Comparison of ENCODE assay signal across 8 cellular contexts in the genomic region with DNA sequence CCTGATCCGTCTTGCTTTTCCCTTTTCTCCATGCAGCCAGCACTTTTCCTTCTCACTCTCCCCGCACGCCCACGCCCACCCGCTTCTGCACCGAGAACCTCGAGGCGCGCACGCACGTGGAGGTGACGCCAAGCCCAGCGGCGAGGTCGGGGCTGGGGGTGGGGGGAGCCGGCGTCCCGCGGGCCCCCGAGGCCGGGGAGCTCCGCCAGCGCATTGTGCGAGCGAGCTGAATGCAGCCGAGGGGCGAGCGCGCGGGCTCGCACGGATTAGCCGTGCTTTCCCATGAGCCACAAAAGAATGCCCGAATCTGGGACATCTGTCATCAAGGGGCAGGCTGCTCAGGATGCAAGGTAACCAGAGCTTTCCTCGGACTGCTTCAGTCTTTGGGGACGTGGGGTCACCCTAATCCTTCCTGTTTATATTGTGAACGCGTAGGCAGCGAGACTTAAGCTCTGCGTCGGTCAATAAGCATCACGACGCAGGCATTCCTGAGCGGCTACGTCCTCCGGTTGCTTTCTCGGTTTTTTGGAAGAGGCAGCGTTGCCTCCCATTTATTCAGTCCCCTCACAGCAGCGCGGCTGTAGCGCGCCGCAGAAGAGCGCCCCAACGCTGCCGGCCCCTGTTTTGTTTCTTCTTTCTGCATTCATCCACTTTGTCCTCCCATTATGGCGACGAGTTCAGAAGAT.
A peak's percentile ranks its signal among the peaks of the same experiment; 100 is the strongest.
DNase-seq lines count a peak whose midpoint lies in the region; ATAC-seq, FAIRE-seq and TF ChIP-seq lines count a peak whose summit lies in the region.

No MANE protein-coding gene starts in this region.

- H3K4me3 ChIP-seq in A549 (peak overlapping the region; percentile 45), keratinocyte (ENCODE audit: control insufficient read depth in 2 of 3, extremely low read depth in 1 of 3, insufficient read depth in 2 of 3, low read depth in 1 of 3, low read length in 3 of 3) (peak overlapping the region; percentile 39 to 73 (median 63)), skeletal muscle tissue (ENCODE audit: low read length in 3 of 3) (peak overlapping the region; percentile 68 to 79 (median 68))

- no peak for TF ChIP-seq POLR2A in A549 (IDR thresholded peaks at IDR 0.05; ENCODE audit: low read length)

- H3K9ac ChIP-seq in keratinocyte (ENCODE audit: control insufficient read depth, extremely low read depth, insufficient read depth, low read length) (peak overlapping the region; percentile 36), skeletal muscle tissue (ENCODE audit: low read depth in 1 of 3, low read length in 3 of 3) (peak overlapping the region; percentile 53 to 72 (median 57))

- peak; percentile 48 to 64 for DNase-seq in A549 (ENCODE audit: low read depth in 1 of 2, low spot score in 1 of 2)
- DNase-seq in H4 (ENCODE audit: low spot score) = peak; percentile 75
- peak in 7 of 34 experiments; percentile 2 to 18 (median 7) for DNase-seq in T-cell
- peak; percentile 56 for DNase-seq in cerebellum (ENCODE audit: low spot score)
- DNase-seq in keratinocyte (ENCODE audit: low read depth, low spot score) = no peak
- no peak for DNase-seq in NAMALWA (ENCODE audit: low spot score)

- H3K79me2 ChIP-seq in keratinocyte (ENCODE audit: control insufficient read depth, insufficient read depth, low read length) = no peaks in the 10 kb centered on the region

- H2AFZ ChIP-seq in keratinocyte (ENCODE audit: control insufficient read depth, low read length) = peak overlapping the region; percentile 98

- peaks cover 18 to 21% (median 20%) of the 10 kb centered on the region in 3 donors for H3K4me1 Mint-ChIP-seq in T-cell

- peaks cover 48% of the 10 kb centered on the region in 2 donors for H3K27me3 Mint-ChIP-seq in T-cell

- TF ChIP-seq EP300 in A549 (IDR thresholded peaks at IDR 0.05) = no peak

- no peaks in the 10 kb centered on the region for H4K20me1 ChIP-seq in keratinocyte (ENCODE audit: control insufficient read depth, extremely low read depth, insufficient read depth, low read length)

- CTCF ChIA-PET in A549 (lab: Yijun Ruan, JAX) (interaction anchor here (1.0 kb wide), 1 partner anchor 18 kb away, joined by 6 read pairs; no protein-coding TSS in a partner anchor), T-cell (lab: Charles Lee) (interaction anchor here in 1 of 2 donors (0.9 kb wide), 1 partner anchor 157 kb away, joined by 3 read pairs; no protein-coding TSS in a partner anchor)

- TF ChIP-seq CTCF in A549 (IDR thresholded peaks at IDR 0.05) = peak; percentile 36; the same call in 2 of the 3 replicates
- TF ChIP-seq CTCF in keratinocyte (optimal IDR thresholded peaks at IDR 0.05 in 1 of 3, IDR thresholded peaks at IDR 0.05 in 1 of 3, conservative IDR thresholded peaks at IDR 0.05 in 1 of 3; ENCODE audit: extremely low read depth in 1 of 3, insufficient read depth in 2 of 3, low read length in 3 of 3) = peak in 1 of 3 experiments; percentile 9

- 5% methylated on average over 39 of the region's 58 CpGs for WGBS in A549 (ENCODE audit: missing lambda C conversion rate)

- H3K27me3 ChIP-seq in keratinocyte (ENCODE audit: control insufficient read depth, extremely low read depth, insufficient read depth, low read length) (peaks cover 4% of the 10 kb centered on the region), skeletal muscle tissue (ENCODE audit: control insufficient read depth in 3 of 3, insufficient read depth in 3 of 3, low read length in 3 of 3) (peaks cover 20 to 28% (median 27%) of the 10 kb centered on the region in 3 donors)

- no peak overlapping the region for H3K27ac Mint-ChIP-seq in T-cell

- POLR2A ChIA-PET in A549 (lab: Yijun Ruan, JAX) (interaction anchor here (1.3 to 2.1 kb wide), 2 partner anchors 27 to 131 kb away, joined by 4 to 6 read pairs; no protein-coding TSS in a partner anchor), T-cell (lab: Charles Lee) (interaction anchor here in 1 of 2 donors (0.6 kb wide), 1 partner anchor 382 kb away, joined by 9 read pairs; no protein-coding TSS in a partner anchor)

- FAIRE-seq in A549 (lab: Jason Lieb, UNC) (no peak), keratinocyte (lab: Jason Lieb, UNC) (no peak)

- TF ChIP-seq RAD21 in A549 (conservative IDR thresholded peaks at IDR 0.05 in 1 of 2, IDR thresholded peaks at IDR 0.05 in 1 of 2) = no peak; a peak in 2 of 5 replicates

- H3K4me2 ChIP-seq in A549 (peak overlapping the region; percentile 74), keratinocyte (ENCODE audit: control insufficient read depth, extremely low read depth, insufficient read depth, low read depth, low read length) (peak overlapping the region; percentile 94)

- H3K4me1 ChIP-seq in A549 (peaks cover 19% of the 10 kb centered on the region), keratinocyte (ENCODE audit: control insufficient read depth, extremely low read depth, insufficient read depth, low read length) (peaks cover 16% of the 10 kb centered on the region), skeletal muscle tissue (ENCODE audit: control insufficient read depth in 3 of 3, insufficient read depth in 3 of 3, low read length in 3 of 3) (peaks cover 11 to 19% (median 19%) of the 10 kb centered on the region in 3 donors)

- H3K9me3 Mint-ChIP-seq in T-cell = no peaks in the 10 kb centered on the region

- dilution Hi-C loops in keratinocyte (cut with MboI; ENCODE audit: extremely low pct_ligation_motif_present, low sequenced_read_pairs) = no loop called here

- H3K36me3 Mint-ChIP-seq in T-cell = no peaks in the 10 kb centered on the region

- ATAC-seq in A549 = peak; percentile 79 to 86
- ATAC-seq in T-cell (replicated peaks in 1 of 4) = peak; percentile 52 to 69 (median 63)
- no peak for ATAC-seq in HG02610 (IDR thresholded peaks at IDR 0.05; ENCODE audit: unreplicated experiment)

- no peaks in the 10 kb centered on the region for H3K36me3 ChIP-seq in keratinocyte (ENCODE audit: control insufficient read depth in 2 of 2, extremely low read depth in 1 of 2, insufficient read depth in 2 of 2, low read length in 2 of 2)
- H3K36me3 ChIP-seq in skeletal muscle tissue (ENCODE audit: control insufficient read depth in 3 of 3, insufficient read depth in 3 of 3, low read length in 3 of 3) = no peaks in the 10 kb centered on the region

- H3K9me3 ChIP-seq in A549 (no peaks in the 10 kb centered on the region), keratinocyte (ENCODE audit: control insufficient read depth, low read depth, low read length) (no peaks in the 10 kb centered on the region), skeletal muscle tissue (ENCODE audit: control insufficient read depth in 3 of 3, low read length in 3 of 3) (no peaks in the 10 kb centered on the region)

- H3K27ac ChIP-seq in A549 = peak overlapping the region; percentile 35 to 83
- H3K27ac ChIP-seq in keratinocyte (ENCODE audit: control insufficient read depth, insufficient read depth, low read length) = peak overlapping the region; percentile 3
- no peak overlapping the region for H3K27ac ChIP-seq in skeletal muscle tissue (ENCODE audit: low read depth, low read length)

- H3K9me1 ChIP-seq in keratinocyte (ENCODE audit: control insufficient read depth, extremely low read depth, insufficient read depth, low read length) = no peaks in the 10 kb centered on the region

- peak overlapping the region; percentile 77 to 90 (median 84) for H3K4me3 Mint-ChIP-seq in T-cell

TF ChIP-seq in A549, 52 proteins besides CTCF, POLR2A, EP300 and RAD21 (continues in another document):
- TF ChIP-seq SMC3 (IDR thresholded peaks at IDR 0.05) (peak; percentile 24; the same call in 1 of the 3 replicates), RFX5 (IDR thresholded peaks at IDR 0.05) (no peak), NFE2L2 (conservative IDR thresholded peaks at IDR 0.05; ENCODE audit: low read length) (no peak), HEYL (CRISPR knock-in tag; IDR thresholded peaks at IDR 0.05) (no peak), CHD2 (IDR thresholded peaks at IDR 0.05; ENCODE audit: low read length, partially characterized antibody) (no peak), TFCP2L1 (CRISPR knock-in tag; IDR thresholded peaks at IDR 0.05) (no peak), POLR2AphosphoS2 (conservative IDR thresholded peaks at IDR 0.05; ENCODE audit: low read length) (no peak), FOSL2 (IDR thresholded peaks at IDR 0.05) (no peak), FOSL2 (CRISPR knock-in tag; IDR thresholded peaks at IDR 0.05) (no peak), MAFK (IDR thresholded peaks at IDR 0.05; ENCODE audit: partially characterized antibody) (no peak), HOXA7 (CRISPR knock-in tag; IDR thresholded peaks at IDR 0.05) (no peak), ZFP36 (IDR thresholded peaks at IDR 0.05; ENCODE audit: borderline replicate concordance, partially characterized antibody) (no peak), ESRRA (IDR thresholded peaks at IDR 0.05; ENCODE audit: borderline replicate concordance, low read length) (no peak), ZSCAN20 (CRISPR knock-in tag; IDR thresholded peaks at IDR 0.05) (no peak), TP53 (CRISPR knock-in tag; IDR thresholded peaks at IDR 0.05) (no peak), RNF2 (IDR thresholded peaks at IDR 0.05; ENCODE audit: borderline replicate concordance, low read depth) (peak; percentile 8; the same call in 1 of the 2 replicates), FOXS1 (CRISPR knock-in tag; IDR thresholded peaks at IDR 0.05) (no peak), RARB (CRISPR knock-in tag; IDR thresholded peaks at IDR 0.05) (no peak)
- TF ChIP-seq, protein P1, sequence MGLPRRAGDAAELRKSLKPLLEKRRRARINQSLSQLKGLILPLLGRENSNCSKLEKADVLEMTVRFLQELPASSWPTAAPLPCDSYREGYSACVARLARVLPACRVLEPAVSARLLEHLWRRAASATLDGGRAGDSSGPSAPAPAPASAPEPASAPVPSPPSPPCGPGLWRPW (IDR thresholded peaks at IDR 0.05) = no peak
- TF ChIP-seq, protein P2, sequence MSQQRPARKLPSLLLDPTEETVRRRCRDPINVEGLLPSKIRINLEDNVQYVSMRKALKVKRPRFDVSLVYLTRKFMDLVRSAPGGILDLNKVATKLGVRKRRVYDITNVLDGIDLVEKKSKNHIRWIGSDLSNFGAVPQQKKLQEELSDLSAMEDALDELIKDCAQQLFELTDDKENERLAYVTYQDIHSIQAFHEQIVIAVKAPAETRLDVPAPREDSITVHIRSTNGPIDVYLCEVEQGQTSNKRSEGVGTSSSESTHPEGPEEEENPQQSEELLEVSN (IDR thresholded peaks at IDR 0.05; ENCODE audit: borderline replicate concordance, low read depth) = peak; percentile 94
- TF ChIP-seq, protein P3, sequence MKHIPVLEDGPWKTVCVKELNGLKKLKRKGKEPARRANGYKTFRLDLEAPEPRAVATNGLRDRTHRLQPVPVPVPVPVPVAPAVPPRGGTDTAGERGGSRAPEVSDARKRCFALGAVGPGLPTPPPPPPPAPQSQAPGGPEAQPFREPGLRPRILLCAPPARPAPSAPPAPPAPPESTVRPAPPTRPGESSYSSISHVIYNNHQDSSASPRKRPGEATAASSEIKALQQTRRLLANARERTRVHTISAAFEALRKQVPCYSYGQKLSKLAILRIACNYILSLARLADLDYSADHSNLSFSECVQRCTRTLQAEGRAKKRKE (CRISPR knock-in tag; IDR thresholded peaks at IDR 0.05; ENCODE audit: low read depth) = no peak; the same call in 1 of the 2 replicates

Comparison
In these comparisons a context has a peak if more than half of its experiments do, and no peak if none do; other contexts are left out.
1. DNase-seq: peak in A549 (2 of 2), H4 (single experiment) and cerebellum (single experiment); none in keratinocyte (single experiment) and NAMALWA (single experiment).
2. Peak in every context shown above with its lines, with median percentiles within 50 percentile points of each other: H3K4me3 ChIP-seq.